Comparison of ENCODE assay signal across 8 cellular contexts in genomic region chrX:155612312-155613224, GRCh38. TPM values are rescaled to one million over a fixed set of nuclear protein-coding genes. Genes with fewer than 3 reads are reported as not detected.
A peak's percentile ranks its signal among the peaks of the same experiment; 100 is the strongest.
DNase-seq lines count a peak whose midpoint lies in the region; ATAC-seq and TF ChIP-seq lines count a peak whose summit lies in the region.

Gene SPRY3 (plus strand): TSS chrX:155612586.
Gene TMLHE (minus strand): TSS chrX:155612952. CDS start chrX:155545276, 67,676 bp downstream.

- peak; percentile 75 for DNase-seq in DND-41
- DNase-seq in KBM-7: peak; percentile 70
- DNase-seq in SHP77 treated with DMSO at 0.1 percent for 48 hours (lab: John Stamatoyannopoulos, UW): peak; percentile 27
- peak; percentile 71 for DNase-seq in activated naive CD4-positive, alpha-beta T cell treated with anti-CD3 and anti-CD28 coated beads for 36 hours
- DNase-seq in germinal center (ENCODE audit: low spot score): peak; percentile 41
- peak; percentile 9 for DNase-seq in neuronal stem cell (ENCODE audit: low spot score)
- peak; percentile 43 for DNase-seq in superior temporal gyrus (ENCODE audit: extremely low spot score)

- no peak within 1 kb of the TSS for H2BK15ac ChIP-seq in neuronal stem cell (ENCODE audit: low read length)

- peak within 1 kb of the TSS; percentile 92 for H3K27ac Mint-ChIP-seq in activated naive CD4-positive, alpha-beta T cell treated with anti-CD3 and anti-CD28 coated beads for 36 hours

- no peaks in the 10 kb centered on the region for H3K79me1 ChIP-seq in neuronal stem cell (ENCODE audit: low read depth, low read length)

- peak; percentile 95 for ATAC-seq in DND-41 (ENCODE audit: insufficient read depth, low read depth)
- peak; percentile 91 for ATAC-seq in GM21723 (IDR thresholded peaks at IDR 0.05; ENCODE audit: unreplicated experiment)

- H2AFZ ChIP-seq in DND-41 (ENCODE audit: low read depth, low read length) (peak within 1 kb of the TSS; percentile 80), neuronal stem cell (ENCODE audit: low read length) (peak within 1 kb of the TSS; percentile 97)

- H4K91ac ChIP-seq in neuronal stem cell (ENCODE audit: low read depth, low read length, poor library complexity): no peak within 1 kb of the TSS

- no peaks in the 10 kb centered on the region for H3K27me3 Mint-ChIP-seq in activated naive CD4-positive, alpha-beta T cell treated with anti-CD3 and anti-CD28 coated beads for 36 hours (ENCODE audit: low read depth)

- intact Hi-C loops in activated naive CD4-positive, alpha-beta T cell treated with anti-CD3 and anti-CD28 coated beads for 36 hours (cut with micrococcal nuclease): loop anchor here (2.0 to 10.0 kb wide), 3 partner anchors 155 to 348 kb away; partner anchors contain the start of genes RAB39B and VAMP7

- no CpG with 5 or more reads among the region's 50 CpGs for WGBS in neuronal stem cell (ENCODE audit: extremely low coverage in 2 of 2, insufficient read length in 2 of 2, insufficient replicate concordance in 1 of 2), 2 donors

- H3K4me1 ChIP-seq in DND-41 (ENCODE audit: insufficient read depth, low read length) (peaks cover 20% of the 10 kb centered on the region), neuronal stem cell (ENCODE audit: control insufficient read depth in 2 of 2, insufficient read depth in 1 of 2, low read depth in 1 of 2, low read length in 2 of 2) (no peaks in the 10 kb centered on the region)

- H3K4me1 Mint-ChIP-seq in activated naive CD4-positive, alpha-beta T cell treated with anti-CD3 and anti-CD28 coated beads for 36 hours (ENCODE audit: low read depth): peaks cover 22% of the 10 kb centered on the region

- no peaks in the 10 kb centered on the region for H3K27me3 ChIP-seq in DND-41 (ENCODE audit: insufficient read depth, low read length, poor library complexity)
- H3K27me3 ChIP-seq in neuronal stem cell (ENCODE audit: control insufficient read depth in 3 of 3, insufficient read depth in 3 of 3, low read depth in 1 of 3, low read length in 3 of 3): no peaks in the 10 kb centered on the region

- in situ Hi-C loops in KBM-7 (cut with MboI; ENCODE audit: low pct_unique_long_range_greater_than_20kb, low sequenced_read_pairs): no loop called here

- H3K9ac ChIP-seq in DND-41 (ENCODE audit: low read depth, low read length): peak within 1 kb of the TSS; percentile 85
- H3K9ac ChIP-seq in neuronal stem cell (ENCODE audit: low read depth, low read length, poor library complexity): peak within 1 kb of the TSS; percentile 84

- no peaks in the 10 kb centered on the region for H4K20me1 ChIP-seq in DND-41 (ENCODE audit: insufficient read depth, low read length)

- no peaks in the 10 kb centered on the region for H3K9me3 Mint-ChIP-seq in activated naive CD4-positive, alpha-beta T cell treated with anti-CD3 and anti-CD28 coated beads for 36 hours

- peak within 1 kb of the TSS; percentile 94 for H3K18ac ChIP-seq in neuronal stem cell (ENCODE audit: low read length)

- no peak within 1 kb of the TSS for H2BK12ac ChIP-seq in neuronal stem cell (ENCODE audit: low read length)

- H3K36me3 ChIP-seq in DND-41 (ENCODE audit: insufficient read depth, low read length): no peaks in the 10 kb centered on the region; the same call in 1 of the 2 replicates
- H3K36me3 ChIP-seq in neuronal stem cell (replicated peaks in 1 of 2; ENCODE audit: control insufficient read depth in 2 of 2, insufficient read depth in 2 of 2, low read length in 2 of 2): no peaks in the 10 kb centered on the region

- H3K4me3 Mint-ChIP-seq in activated naive CD4-positive, alpha-beta T cell treated with anti-CD3 and anti-CD28 coated beads for 36 hours: peak within 1 kb of the TSS; percentile 83

- no peak within 1 kb of the TSS for H2AK5ac ChIP-seq in neuronal stem cell (ENCODE audit: low read depth, low read length)

- H3K14ac ChIP-seq in neuronal stem cell (ENCODE audit: low read length): no peak within 1 kb of the TSS

- H3K27ac ChIP-seq in DND-41 (ENCODE audit: low read length) (peak within 1 kb of the TSS; percentile 87), neuronal stem cell (replicated peaks; ENCODE audit: low read length) (no peak within 1 kb of the TSS)

- peak within 1 kb of the TSS; percentile 17 for H4K8ac ChIP-seq in neuronal stem cell (ENCODE audit: low read depth, low read length)

- H3K4me3 ChIP-seq in DND-41 (ENCODE audit: low read depth in 1 of 2, low read length in 2 of 2) (peak within 1 kb of the TSS; percentile 51 to 89), neuronal stem cell (ENCODE audit: low read length in 2 of 2) (peak within 1 kb of the TSS; percentile 84 to 95)

- no peak within 1 kb of the TSS for H2BK5ac ChIP-seq in neuronal stem cell (ENCODE audit: low read length)

- no peak within 1 kb of the TSS for H3K4ac ChIP-seq in neuronal stem cell (ENCODE audit: low read length)

- no peaks in the 10 kb centered on the region for H3K9me3 ChIP-seq in DND-41 (ENCODE audit: insufficient read depth, low read length, severe bottlenecking)
- no peaks in the 10 kb centered on the region for H3K9me3 ChIP-seq in neuronal stem cell (replicated peaks in 1 of 2; ENCODE audit: control insufficient read depth in 2 of 2, insufficient read depth in 1 of 2, low read depth in 1 of 2, low read length in 2 of 2)

- H3K4me2 ChIP-seq in DND-41 (ENCODE audit: insufficient read depth, low read length) (peak within 1 kb of the TSS; percentile 82), neuronal stem cell (ENCODE audit: insufficient read depth, low read length, poor library complexity, severe bottlenecking) (peak within 1 kb of the TSS; percentile 43)

- CTCF ChIA-PET in activated naive CD4-positive, alpha-beta T cell treated with anti-CD3 and anti-CD28 coated beads for 36 hours (lab: Charles Lee): no interaction called here

- H3K23ac ChIP-seq in neuronal stem cell (ENCODE audit: low read depth, low read length, poor library complexity): no peak within 1 kb of the TSS

- peaks cover 43% of the 10 kb centered on the region for H3K79me2 ChIP-seq in DND-41 (ENCODE audit: insufficient read depth, low read length)

- no peak for TF ChIP-seq CTCF in DND-41 (IDR thresholded peaks at IDR 0.05; ENCODE audit: borderline replicate concordance, extremely low read depth, low read length, poor library complexity, severe bottlenecking)

- peaks cover 3% of the 10 kb centered on the region for H3K36me3 Mint-ChIP-seq in activated naive CD4-positive, alpha-beta T cell treated with anti-CD3 and anti-CD28 coated beads for 36 hours (ENCODE audit: low read depth)

- H2BK120ac ChIP-seq in neuronal stem cell (ENCODE audit: low read depth, low read length): no peak within 1 kb of the TSS

RNA-seq across cellular contexts. Expression of gene SPRY3, which starts in this region (rescaled TPM):
- under 1 TPM; 0.12 to 0.15 TPM for total RNA-seq in activated naive CD4-positive, alpha-beta T cell treated with anti-CD3 and anti-CD28 coated beads for 36 hours
- polyA plus RNA-seq in neuronal stem cell (2013, experiment 1 of 2): 0.75 TPM
- 0.69 TPM for polyA plus RNA-seq in neuronal stem cell (2013, experiment 2 of 2)

RNA-seq across cellular contexts. Expression of gene TMLHE, which starts in this region (rescaled TPM):
- 10 to 100 TPM; 13.2 to 14.7 TPM for total RNA-seq in activated naive CD4-positive, alpha-beta T cell treated with anti-CD3 and anti-CD28 coated beads for 36 hours
- polyA plus RNA-seq in neuronal stem cell (2013, experiment 1 of 2): 15.0 TPM
- polyA plus RNA-seq in neuronal stem cell (2013, experiment 2 of 2): 15.0 TPM

Comparison
In these comparisons a context has a peak if more than half of its experiments do, and no peak if none do; other contexts are left out.
1. DNase-seq: peak in every context shown above with its lines; median percentile 75 in DND-41; 71 in activated naive CD4-positive, alpha-beta T cell treated with anti-CD3 and anti-CD28 coated beads for 36 hours; 70 in KBM-7; 43 in superior temporal gyrus; 41 in germinal center; 27 in SHP77 treated with DMSO at 0.1 percent for 48 hours; 9 in neuronal stem cell.